ENCODE assay signal across 1 cellular context in genomic region chr2:9547272-9547991, GRCh38.
TF ChIP-seq lines count a peak whose summit lies in the region.

No MANE protein-coding gene starts in this region.

TF ChIP-seq in WTC11, 78 proteins besides CTCF, POLR2A, EP300 and RAD21 (continued from another document):
- no peak for TF ChIP-seq ARID4B (CRISPR knock-in tag; IDR thresholded peaks at IDR 0.05; ENCODE audit: borderline replicate concordance)
- no peak for TF ChIP-seq IRF2 (CRISPR knock-in tag; IDR thresholded peaks at IDR 0.05; ENCODE audit: borderline replicate concordance, low read depth)
- TF ChIP-seq ZNF263 (CRISPR knock-in tag; IDR thresholded peaks at IDR 0.05; ENCODE audit: low read depth): no peak
- TF ChIP-seq TCF7 (CRISPR knock-in tag; IDR thresholded peaks at IDR 0.05; ENCODE audit: low read depth): no peak
TF ChIP-seq in WTC11: peak in this region for 0.
